In the genomic region with DNA sequence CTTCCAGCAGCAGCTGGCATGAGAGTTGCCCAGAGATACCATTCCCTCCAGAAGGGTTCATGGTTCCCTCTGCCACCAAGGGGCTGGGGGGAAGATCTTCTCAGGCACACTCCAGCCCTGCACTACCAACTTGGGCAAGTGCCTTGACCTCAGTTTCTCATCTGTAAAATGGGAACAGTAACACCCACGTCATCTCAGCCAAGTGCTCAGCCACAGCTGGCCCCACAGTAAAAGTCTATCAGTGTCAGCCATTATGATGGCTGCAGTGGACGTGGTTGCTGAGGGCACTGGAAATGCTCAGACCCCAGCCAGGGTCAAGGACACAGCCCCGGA, we compare ENCODE assay signal across 2 cellular contexts.
TF ChIP-seq lines count a peak whose summit lies in the region.

No MANE protein-coding gene starts in this region.

TF ChIP-seq in IMR-90, 13 proteins besides CTCF, POLR2A, EP300 and RAD21:
- TF ChIP-seq, protein P1, sequence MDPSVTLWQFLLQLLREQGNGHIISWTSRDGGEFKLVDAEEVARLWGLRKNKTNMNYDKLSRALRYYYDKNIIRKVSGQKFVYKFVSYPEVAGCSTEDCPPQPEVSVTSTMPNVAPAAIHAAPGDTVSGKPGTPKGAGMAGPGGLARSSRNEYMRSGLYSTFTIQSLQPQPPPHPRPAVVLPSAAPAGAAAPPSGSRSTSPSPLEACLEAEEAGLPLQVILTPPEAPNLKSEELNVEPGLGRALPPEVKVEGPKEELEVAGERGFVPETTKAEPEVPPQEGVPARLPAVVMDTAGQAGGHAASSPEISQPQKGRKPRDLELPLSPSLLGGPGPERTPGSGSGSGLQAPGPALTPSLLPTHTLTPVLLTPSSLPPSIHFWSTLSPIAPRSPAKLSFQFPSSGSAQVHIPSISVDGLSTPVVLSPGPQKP (IDR thresholded peaks at IDR 0.05; ENCODE audit: borderline replicate concordance, low read depth, low read length), result no peak
- TF ChIP-seq RFX5 (IDR thresholded peaks at IDR 0.05; ENCODE audit: low read depth, low read length) (no peak), RCOR1 (IDR thresholded peaks at IDR 0.05; ENCODE audit: insufficient replicate concordance, low read length) (no peak), CHD1 (IDR thresholded peaks at IDR 0.05; ENCODE audit: low read depth, low read length) (no peak), FOS (IDR thresholded peaks at IDR 0.05; ENCODE audit: low read depth, low read length) (no peak), BHLHE40 (IDR thresholded peaks at IDR 0.05; ENCODE audit: low read depth, low read length) (no peak), NFE2L2 (IDR thresholded peaks at IDR 0.05; ENCODE audit: low read depth, low read length) (no peak), MXI1 (IDR thresholded peaks at IDR 0.05; ENCODE audit: borderline replicate concordance, low read depth, low read length) (no peak), MAZ (IDR thresholded peaks at IDR 0.05; ENCODE audit: borderline replicate concordance, low read depth, low read length) (no peak), CEBPB (IDR thresholded peaks at IDR 0.05; ENCODE audit: low read depth, low read length) (no peak), SMC3 (IDR thresholded peaks at IDR 0.05; ENCODE audit: low read depth, low read length) (no peak), MAFK (IDR thresholded peaks at IDR 0.05; ENCODE audit: low read depth, low read length) (no peak)
- TF ChIP-seq, protein P2, sequence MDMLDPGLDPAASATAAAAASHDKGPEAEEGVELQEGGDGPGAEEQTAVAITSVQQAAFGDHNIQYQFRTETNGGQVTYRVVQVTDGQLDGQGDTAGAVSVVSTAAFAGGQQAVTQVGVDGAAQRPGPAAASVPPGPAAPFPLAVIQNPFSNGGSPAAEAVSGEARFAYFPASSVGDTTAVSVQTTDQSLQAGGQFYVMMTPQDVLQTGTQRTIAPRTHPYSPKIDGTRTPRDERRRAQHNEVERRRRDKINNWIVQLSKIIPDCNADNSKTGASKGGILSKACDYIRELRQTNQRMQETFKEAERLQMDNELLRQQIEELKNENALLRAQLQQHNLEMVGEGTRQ (IDR thresholded peaks at IDR 0.05; ENCODE audit: low read depth, low read length), result no peak
TF ChIP-seq in IMR-90: peak in this region for 0.

TF ChIP-seq in K562, 482 proteins besides CTCF, POLR2A, EP300 and RAD21:
- peak in 1 of 2 experiments; percentile 55; a peak in 1 of 4 replicates for TF ChIP-seq KDM1A (IDR thresholded peaks at IDR 0.05)
- no peak for TF ChIP-seq TRIM28 (IDR thresholded peaks at IDR 0.05)
- TF ChIP-seq BCOR (IDR thresholded peaks at IDR 0.05), result peak; percentile 55
- TF ChIP-seq MBD1 (CRISPR knock-in tag; IDR thresholded peaks at IDR 0.05), result no peak
- TF ChIP-seq ADNP (tag; IDR thresholded peaks at IDR 0.05), result peak; percentile 76
- 0 out of 2 replicates have a peak, but pooled peaks have one; percentile 19 for TF ChIP-seq CBX1 (IDR thresholded peaks at IDR 0.05; ENCODE audit: low read depth)
- no peak for TF ChIP-seq SMAD3 (CRISPR knock-in tag; conservative IDR thresholded peaks at IDR 0.05)
- no peak for TF ChIP-seq CCAR2 (IDR thresholded peaks at IDR 0.05; ENCODE audit: low read depth, low read length)
- TF ChIP-seq CHD4 (IDR thresholded peaks at IDR 0.05; ENCODE audit: insufficient read depth, insufficient replicate concordance, low read depth, low read length, poor library complexity, severe bottlenecking), result peak; percentile 70
- TF ChIP-seq RBM25 (IDR thresholded peaks at IDR 0.05; ENCODE audit: low read depth, low read length, severe bottlenecking), result peak; percentile 57
- TF ChIP-seq FOXJ2 (tag; IDR thresholded peaks at IDR 0.05), result no peak
